In the genomic region with DNA sequence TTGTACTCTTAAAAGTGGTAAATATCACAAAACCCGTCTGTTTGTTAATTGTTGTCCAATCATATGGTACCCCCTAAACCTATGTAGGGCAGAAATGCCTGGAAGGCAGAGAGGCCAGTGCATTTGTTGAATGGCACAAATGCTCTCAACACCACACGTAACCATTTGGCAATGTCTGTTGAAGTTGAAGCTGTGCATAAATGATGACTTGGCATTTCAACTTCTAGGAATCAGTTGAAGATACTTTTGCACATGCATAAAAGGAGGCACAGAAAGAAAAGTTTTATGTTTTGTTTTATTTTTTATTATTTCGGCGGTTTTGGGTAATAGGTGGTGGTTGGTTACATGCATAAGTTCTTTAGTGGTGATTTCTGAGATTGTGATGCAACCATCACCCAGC, we compare ENCODE assay signal across 7 cellular contexts.
"Had no signal": no experiment of that assay in that cellular context is flagged by ENCODE, and none has a peak within 500 bp of the region (broad histone marks: within the 10 kb centered on the region; RNA-seq: fewer than 3 reads in every experiment).

No MANE protein-coding gene starts in this region.

- ATAC-seq: GM23338, HCT116 had no signal

- H3K4me3 ChIP-seq: GM23338, HAP-1 had no signal

- H3K9me3 ChIP-seq: HAP-1 had no signal

- H3K36me3 ChIP-seq: HAP-1 had no signal

- H2AFZ ChIP-seq: GM23338 had no signal

- H3K4me1 ChIP-seq: HAP-1 had no signal

- DNase-seq: H7, HFFc6, Kasumi-1, KG1 had no signal

- H3K4me2 ChIP-seq: GM23338 had no signal
